Comparison of ENCODE assay signal across 10 cellular contexts in genomic region chr17:17960500-17961050, GRCh38. TPM values are rescaled to one million over a fixed set of nuclear protein-coding genes. Genes with fewer than 3 reads are reported as not detected.
DNase-seq lines count a peak whose midpoint lies in the region; ATAC-seq lines count a peak whose summit lies in the region.
"Had no signal": no experiment of that assay in that cellular context is flagged by ENCODE, and none has a peak within 500 bp of the region (broad histone marks: within the 10 kb centered on the region; RNA-seq: fewer than 3 reads in every experiment).

No MANE protein-coding gene starts in this region.

- peaks cover 75% of the 10 kb centered on the region for H3K4me1 Mint-ChIP-seq in activated CD4-positive, alpha-beta T cell treated with anti-CD3 and anti-CD28 coated beads, Interleukin-2, amount 10 ng/mL, durations not matched to agents 7 days and 5 days
- H3K4me1 Mint-ChIP-seq in activated T-helper 2 cell treated with anti-CD3 and anti-CD28 coated beads, Interferon-gamma antibody, Interleukin-2, Interleukin-4, amounts not matched to agents 10 μg/mL and 5 μg/mL and 100 μg/mL, durations not matched to agents 14 hours and 24 hours and 36 hours (ENCODE audit: low read depth) = peaks cover 54% of the 10 kb centered on the region

- ATAC-seq in left colon = peak; percentile 21
- ATAC-seq in GM21576 (IDR thresholded peaks at IDR 0.05; ENCODE audit: unreplicated experiment) = no peak

- peak overlapping the region; percentile 98 for H3K27ac Mint-ChIP-seq in activated CD4-positive, alpha-beta T cell treated with anti-CD3 and anti-CD28 coated beads, Interleukin-2, amount 10 ng/mL, durations not matched to agents 7 days and 5 days
- peak overlapping the region; percentile 99 for H3K27ac Mint-ChIP-seq in activated T-helper 2 cell treated with anti-CD3 and anti-CD28 coated beads, Interferon-gamma antibody, Interleukin-2, Interleukin-4, amounts not matched to agents 10 μg/mL and 5 μg/mL and 100 μg/mL, durations not matched to agents 14 hours and 24 hours and 36 hours

- POLR2A ChIA-PET in activated CD4-positive, alpha-beta T cell treated with anti-CD3 and anti-CD28 coated beads, Interleukin-2, amount 10 ng/mL, durations not matched to agents 7 days and 5 days (lab: Charles Lee) = interaction anchor here (0.9 kb wide), 1 partner anchor 12 kb away, joined by 3 read pairs; the partner anchor contains the start of genes DRC3 and TOM1L2

- H3K4me3 Mint-ChIP-seq in activated CD4-positive, alpha-beta T cell treated with anti-CD3 and anti-CD28 coated beads, Interleukin-2, amount 10 ng/mL, durations not matched to agents 7 days and 5 days = peak overlapping the region; percentile 73
- peak overlapping the region; percentile 86 for H3K4me3 Mint-ChIP-seq in activated T-helper 2 cell treated with anti-CD3 and anti-CD28 coated beads, Interferon-gamma antibody, Interleukin-2, Interleukin-4, amounts not matched to agents 10 μg/mL and 5 μg/mL and 100 μg/mL, durations not matched to agents 14 hours and 24 hours and 36 hours (ENCODE audit: low read depth)

- DNase-seq in activated CD4-positive, alpha-beta T cell treated with anti-CD3 and anti-CD28 coated beads, Interleukin-2, amount 10 ng/mL, durations not matched to agents 7 days and 5 days = no peak
- no peak for DNase-seq in activated CD4-positive, alpha-beta T cell treated with anti-CD3 and anti-CD28 coated beads for 1 hour
- no peak for DNase-seq in activated T-helper 2 cell treated with anti-CD3 and anti-CD28 coated beads, Interferon-gamma antibody, Interleukin-2, Interleukin-4, amounts not matched to agents 10 μg/mL and 5 μg/mL and 100 μg/mL, durations not matched to agents 14 hours and 24 hours and 36 hours (ENCODE audit: low spot score)
- no peak for DNase-seq in left colon
- no peak for DNase-seq in substantia nigra (lab: John Stamatoyannopoulos, UW)
- DNase-seq in SW 1271 (lab: John Stamatoyannopoulos, UW) = no peak
- no peak for DNase-seq in COR-L47 (lab: John Stamatoyannopoulos, UW)
- DNase-seq: mesendoderm, NCI-H510A had no signal

- peak overlapping the region; percentile 42 for H3K27ac ChIP-seq in substantia nigra (ENCODE audit: low read depth, low read length, poor library complexity, severe bottlenecking)

- H3K27me3 Mint-ChIP-seq in activated CD4-positive, alpha-beta T cell treated with anti-CD3 and anti-CD28 coated beads, Interleukin-2, amount 10 ng/mL, durations not matched to agents 7 days and 5 days = no peaks in the 10 kb centered on the region
- no peaks in the 10 kb centered on the region for H3K27me3 Mint-ChIP-seq in activated T-helper 2 cell treated with anti-CD3 and anti-CD28 coated beads, Interferon-gamma antibody, Interleukin-2, Interleukin-4, amounts not matched to agents 10 μg/mL and 5 μg/mL and 100 μg/mL, durations not matched to agents 14 hours and 24 hours and 36 hours (ENCODE audit: low read depth)

- intact Hi-C loops in activated T-helper 2 cell treated with anti-CD3 and anti-CD28 coated beads, Interferon-gamma antibody, Interleukin-2, Interleukin-4, amounts not matched to agents 10 μg/mL and 5 μg/mL and 100 μg/mL, durations not matched to agents 14 hours and 24 hours and 36 hours (cut with micrococcal nuclease) = loop anchor here (5.0 kb wide), 1 partner anchor 108 kb away; no protein-coding TSS in a partner anchor
- intact Hi-C loops in left colon (cut with DNase I, micrococcal nuclease) = no loop called here

- CTCF ChIA-PET in activated CD4-positive, alpha-beta T cell treated with anti-CD3 and anti-CD28 coated beads, Interleukin-2, amount 10 ng/mL, durations not matched to agents 7 days and 5 days (lab: Charles Lee) = interaction anchor here (0.6 kb wide), 1 partner anchor 28 kb away, joined by 3 read pairs; no protein-coding TSS in a partner anchor

- peaks cover 27% of the 10 kb centered on the region for H3K36me3 Mint-ChIP-seq in activated CD4-positive, alpha-beta T cell treated with anti-CD3 and anti-CD28 coated beads, Interleukin-2, amount 10 ng/mL, durations not matched to agents 7 days and 5 days (ENCODE audit: low read depth)
- peaks cover 9% of the 10 kb centered on the region for H3K36me3 Mint-ChIP-seq in activated T-helper 2 cell treated with anti-CD3 and anti-CD28 coated beads, Interferon-gamma antibody, Interleukin-2, Interleukin-4, amounts not matched to agents 10 μg/mL and 5 μg/mL and 100 μg/mL, durations not matched to agents 14 hours and 24 hours and 36 hours (ENCODE audit: low read depth)

- peaks cover 5% of the 10 kb centered on the region for H3K9me3 Mint-ChIP-seq in activated CD4-positive, alpha-beta T cell treated with anti-CD3 and anti-CD28 coated beads, Interleukin-2, amount 10 ng/mL, durations not matched to agents 7 days and 5 days
- peaks cover 4% of the 10 kb centered on the region for H3K9me3 Mint-ChIP-seq in activated T-helper 2 cell treated with anti-CD3 and anti-CD28 coated beads, Interferon-gamma antibody, Interleukin-2, Interleukin-4, amounts not matched to agents 10 μg/mL and 5 μg/mL and 100 μg/mL, durations not matched to agents 14 hours and 24 hours and 36 hours

RNA-seq across cellular contexts. Expression of gene TOM1L2, which starts 11.6 kb away (rescaled TPM):
- 10 to 100 TPM; 29.5 to 32.0 TPM for total RNA-seq in activated CD4-positive, alpha-beta T cell treated with anti-CD3 and anti-CD28 coated beads, Interleukin-2, amount 10 ng/mL, durations not matched to agents 7 days and 5 days
- total RNA-seq in activated T-helper 2 cell treated with anti-CD3 and anti-CD28 coated beads, Interferon-gamma antibody, Interleukin-2, Interleukin-4, amounts not matched to agents 10 μg/mL and 5 μg/mL and 100 μg/mL, durations not matched to agents 14 hours and 24 hours and 36 hours = 9.4 and 13.4 TPM in 2 replicates
- 10 to 100 TPM; 55.5 to 72.9 TPM for total RNA-seq in left colon

RNA-seq across cellular contexts. Expression of gene DRC3, which starts 12.1 kb away (rescaled TPM):
- under 1 TPM in 1 of 2 experiments, not detected in 1; 0.06 TPM for total RNA-seq in activated CD4-positive, alpha-beta T cell treated with anti-CD3 and anti-CD28 coated beads, Interleukin-2, amount 10 ng/mL, durations not matched to agents 7 days and 5 days
- total RNA-seq in activated T-helper 2 cell treated with anti-CD3 and anti-CD28 coated beads, Interferon-gamma antibody, Interleukin-2, Interleukin-4, amounts not matched to agents 10 μg/mL and 5 μg/mL and 100 μg/mL, durations not matched to agents 14 hours and 24 hours and 36 hours = not detected in 2 replicates
- 1 to 10 TPM in 1 of 2 donors, under 1 TPM in 1; 0.61 to 1.3 TPM for total RNA-seq in left colon
